12 cellular contexts compared by ENCODE assay signal in genomic region chr13:39956036-39956435, GRCh38.
DNase-seq lines count a peak whose midpoint lies in the region; ATAC-seq lines count a peak whose summit lies in the region.
"Had no signal": no experiment of that assay in that cellular context is flagged by ENCODE, and none has a peak within 500 bp of the region (broad histone marks: within the 10 kb centered on the region; RNA-seq: fewer than 3 reads in every experiment).

No MANE protein-coding gene starts in this region.

- no peaks in the 10 kb centered on the region for H3K9me3 Mint-ChIP-seq in activated CD4-positive, alpha-beta T cell treated with anti-CD3 and anti-CD28 coated beads for 36 hours (ENCODE audit: low read depth)
- no peaks in the 10 kb centered on the region for H3K9me3 Mint-ChIP-seq in activated CD4-positive, alpha-beta memory T cell treated with anti-CD3 and anti-CD28 coated beads for 36 hours

- H3K36me3 Mint-ChIP-seq in activated CD4-positive, alpha-beta T cell treated with anti-CD3 and anti-CD28 coated beads for 36 hours (ENCODE audit: low read depth) = no peaks in the 10 kb centered on the region
- H3K36me3 Mint-ChIP-seq in activated CD4-positive, alpha-beta memory T cell treated with anti-CD3 and anti-CD28 coated beads for 36 hours = no peaks in the 10 kb centered on the region

- POLR2A ChIA-PET in activated CD4-positive, alpha-beta T cell treated with anti-CD3 and anti-CD28 coated beads for 36 hours (lab: Charles Lee) = no interaction called here
- POLR2A ChIA-PET in activated CD4-positive, alpha-beta memory T cell treated with anti-CD3 and anti-CD28 coated beads for 36 hours (lab: Charles Lee) = interaction anchor here (0.9 kb wide), 1 partner anchor 179 kb away, joined by 3 read pairs; no protein-coding TSS in a partner anchor

- H3K4me3 Mint-ChIP-seq in activated CD4-positive, alpha-beta T cell treated with anti-CD3 and anti-CD28 coated beads for 36 hours = no peak overlapping the region
- H3K4me3 Mint-ChIP-seq in activated CD4-positive, alpha-beta memory T cell treated with anti-CD3 and anti-CD28 coated beads for 36 hours = no peak overlapping the region

- CTCF ChIA-PET in activated CD4-positive, alpha-beta T cell treated with anti-CD3 and anti-CD28 coated beads for 36 hours (lab: Charles Lee) = interaction anchor here (0.6 to 2.3 kb wide), 6 partner anchors 9 to 561 kb away, joined by 3 to 8 read pairs (median 4); no protein-coding TSS in a partner anchor
- CTCF ChIA-PET in activated CD4-positive, alpha-beta memory T cell treated with anti-CD3 and anti-CD28 coated beads for 36 hours (lab: Charles Lee) = interaction anchor here (1.3 to 2.0 kb wide), 2 partner anchors 13 to 19 kb away, joined by 4 to 16 read pairs; no protein-coding TSS in a partner anchor

- intact Hi-C loops in activated CD4-positive, alpha-beta T cell treated with anti-CD3 and anti-CD28 coated beads for 36 hours (cut with DNase I, micrococcal nuclease) = loop anchor here (1.0 to 5.0 kb wide), 2 partner anchors 70 to 71 kb away; no protein-coding TSS in a partner anchor
- intact Hi-C loops in activated CD4-positive, alpha-beta memory T cell treated with anti-CD3 and anti-CD28 coated beads for 36 hours (cut with micrococcal nuclease) = loop anchor here (1.0 to 10.0 kb wide), 5 partner anchors 70 to 819 kb away; partner anchors contain the start of gene MRPS31

- H3K27me3 Mint-ChIP-seq in activated CD4-positive, alpha-beta T cell treated with anti-CD3 and anti-CD28 coated beads for 36 hours = no peaks in the 10 kb centered on the region
- H3K27me3 Mint-ChIP-seq in activated CD4-positive, alpha-beta memory T cell treated with anti-CD3 and anti-CD28 coated beads for 36 hours = no peaks in the 10 kb centered on the region

- peaks cover 62% of the 10 kb centered on the region for H3K4me1 Mint-ChIP-seq in activated CD4-positive, alpha-beta T cell treated with anti-CD3 and anti-CD28 coated beads for 36 hours
- peaks cover 63% of the 10 kb centered on the region for H3K4me1 Mint-ChIP-seq in activated CD4-positive, alpha-beta memory T cell treated with anti-CD3 and anti-CD28 coated beads for 36 hours (ENCODE audit: low read depth)

- H3K27ac Mint-ChIP-seq in activated CD4-positive, alpha-beta T cell treated with anti-CD3 and anti-CD28 coated beads for 36 hours = peak overlapping the region; percentile 39
- peak overlapping the region; percentile 14 for H3K27ac Mint-ChIP-seq in activated CD4-positive, alpha-beta memory T cell treated with anti-CD3 and anti-CD28 coated beads for 36 hours

- ATAC-seq in activated CD4-positive, alpha-beta T cell treated with anti-CD3 and anti-CD28 coated beads for 36 hours = peak; percentile 92
- ATAC-seq in HG02678 (IDR thresholded peaks at IDR 0.05; ENCODE audit: unreplicated experiment) (peak; percentile 71), esophagus mucosa (no peak)
- ATAC-seq: sciatic nerve had no signal

- peak; percentile 68 for DNase-seq in activated CD4-positive, alpha-beta T cell treated with anti-CD3 and anti-CD28 coated beads for 36 hours
- no peak for DNase-seq in activated CD4-positive, alpha-beta T cell treated with anti-CD3 and anti-CD28 coated beads, Interleukin-2, amount 50 U/mL, for 1 hour
- DNase-seq in activated CD4-positive, alpha-beta memory T cell treated with anti-CD3 and anti-CD28 coated beads for 36 hours = peak; percentile 62
- peak; percentile 4 for DNase-seq in stimulated activated CD8-positive, alpha-beta memory T cell treated with anti-CD3 and anti-CD28 coated beads, Interleukin-15, amount 100 ng/mL, for 1 hour (ENCODE audit: low read depth)
- DNase-seq in hippocampal formation (lab: John Stamatoyannopoulos, UW) (no peak), NCI-H1417 treated with DMSO at 0.1 percent for 48 hours (lab: John Stamatoyannopoulos, UW) (no peak)
- DNase-seq: GF-D8, NCI-H187, substantia nigra had no signal

Comparison
In these comparisons a context has a peak if more than half of its experiments do, and no peak if none do; other contexts are left out.
1. DNase-seq: peak in activated CD4-positive, alpha-beta T cell treated with anti-CD3 and anti-CD28 coated beads for 36 hours (single experiment), activated CD4-positive, alpha-beta memory T cell treated with anti-CD3 and anti-CD28 coated beads for 36 hours (single experiment) and stimulated activated CD8-positive, alpha-beta memory T cell treated with anti-CD3 and anti-CD28 coated beads, Interleukin-15, amount 100 ng/mL, for 1 hour (single experiment); none in activated CD4-positive, alpha-beta T cell treated with anti-CD3 and anti-CD28 coated beads, Interleukin-2, amount 50 U/mL, for 1 hour (single experiment), hippocampal formation (0 of 2) and NCI-H1417 treated with DMSO at 0.1 percent for 48 hours (single experiment).